11 cellular contexts compared by ENCODE assay signal in genomic region chr4:69910016-69910782, GRCh38.
DNase-seq lines count a peak whose midpoint lies in the region; ATAC-seq lines count a peak whose summit lies in the region.
"Had no signal": no experiment of that assay in that cellular context is flagged by ENCODE, and none has a peak within 500 bp of the region (broad histone marks: within the 10 kb centered on the region; RNA-seq: fewer than 3 reads in every experiment).

No MANE protein-coding gene starts in this region.

- H3K4me3 ChIP-seq in ACC112 (ENCODE audit: low read depth, low read length) (peak overlapping the region; percentile 17; the same call in 1 of the 2 replicates), adipocyte (ENCODE audit: low read length) (no peak overlapping the region)
- H3K4me3 ChIP-seq: adrenal gland, heart right ventricle had no signal

- H3K79me2 ChIP-seq in ACC112 (ENCODE audit: control insufficient read depth, insufficient read depth, low read length, unreplicated experiment) = no peaks in the 10 kb centered on the region

- peak; percentile 65 for ATAC-seq in GM19324 (IDR thresholded peaks at IDR 0.05; ENCODE audit: low FRiP score, unreplicated experiment)
- peak; percentile 81 for ATAC-seq in HG02938 (IDR thresholded peaks at IDR 0.05; ENCODE audit: unreplicated experiment)
- ATAC-seq: natural killer cell treated with Interleukin-12 subunit alpha and Interleukin-12 subunit beta and Interleukin-15 and Interleukin-18, amount 100 ng/mL, for 72 hours had no signal

- DNase-seq in adipocyte (ENCODE audit: low read depth) (peak; percentile 94), DMS79 treated with DMSO at 0.1 percent for 48 hours (lab: John Stamatoyannopoulos, UW) (no peak), activated gamma-delta T cell treated with Interleukin-2 at 50 U/mL for 16 hours (no peak), COR-L47 (lab: John Stamatoyannopoulos, UW) (no peak)
- no peak for DNase-seq in activated naive CD4-positive, alpha-beta T cell (lab: John Stamatoyannopoulos, UW)
- DNase-seq: adrenal gland, heart right ventricle had no signal

- H3K9me3 ChIP-seq in adipocyte (ENCODE audit: control insufficient read depth, low read length) = no peaks in the 10 kb centered on the region
- H3K9me3 ChIP-seq: adrenal gland, heart right ventricle had no signal

- H3K27me3 ChIP-seq in ACC112 (ENCODE audit: insufficient read depth, low read length) (no peaks in the 10 kb centered on the region), adipocyte (replicated peaks; ENCODE audit: control insufficient read depth, insufficient read depth, low read length) (no peaks in the 10 kb centered on the region)
- H3K27me3 ChIP-seq: adrenal gland, heart right ventricle had no signal

- no peak overlapping the region for H3K9ac ChIP-seq in adipocyte (ENCODE audit: low read length)

- H3K4me1 ChIP-seq in ACC112 (ENCODE audit: control insufficient read depth, insufficient read depth, low read length, unreplicated experiment) (peaks cover 20% of the 10 kb centered on the region), adipocyte (ENCODE audit: control insufficient read depth, insufficient read depth, low read length) (peaks cover 40% of the 10 kb centered on the region)
- H3K4me1 ChIP-seq: adrenal gland, heart right ventricle had no signal

- peak overlapping the region; percentile 33 for H3K27ac ChIP-seq in ACC112 (ENCODE audit: low read depth, low read length)
- H3K27ac ChIP-seq: adrenal gland, heart right ventricle had no signal

- H3K36me3 ChIP-seq in ACC112 (ENCODE audit: insufficient read depth, low read length) = no peaks in the 10 kb centered on the region
- H3K36me3 ChIP-seq in adipocyte (ENCODE audit: control insufficient read depth, insufficient read depth, low read length, severe bottlenecking) = no peaks in the 10 kb centered on the region
- H3K36me3 ChIP-seq: adrenal gland, heart right ventricle had no signal

- no peak overlapping the region for H2AFZ ChIP-seq in ACC112 (ENCODE audit: low read length, unreplicated experiment)
